1 cellular context compared by ENCODE assay signal in the genomic region with DNA sequence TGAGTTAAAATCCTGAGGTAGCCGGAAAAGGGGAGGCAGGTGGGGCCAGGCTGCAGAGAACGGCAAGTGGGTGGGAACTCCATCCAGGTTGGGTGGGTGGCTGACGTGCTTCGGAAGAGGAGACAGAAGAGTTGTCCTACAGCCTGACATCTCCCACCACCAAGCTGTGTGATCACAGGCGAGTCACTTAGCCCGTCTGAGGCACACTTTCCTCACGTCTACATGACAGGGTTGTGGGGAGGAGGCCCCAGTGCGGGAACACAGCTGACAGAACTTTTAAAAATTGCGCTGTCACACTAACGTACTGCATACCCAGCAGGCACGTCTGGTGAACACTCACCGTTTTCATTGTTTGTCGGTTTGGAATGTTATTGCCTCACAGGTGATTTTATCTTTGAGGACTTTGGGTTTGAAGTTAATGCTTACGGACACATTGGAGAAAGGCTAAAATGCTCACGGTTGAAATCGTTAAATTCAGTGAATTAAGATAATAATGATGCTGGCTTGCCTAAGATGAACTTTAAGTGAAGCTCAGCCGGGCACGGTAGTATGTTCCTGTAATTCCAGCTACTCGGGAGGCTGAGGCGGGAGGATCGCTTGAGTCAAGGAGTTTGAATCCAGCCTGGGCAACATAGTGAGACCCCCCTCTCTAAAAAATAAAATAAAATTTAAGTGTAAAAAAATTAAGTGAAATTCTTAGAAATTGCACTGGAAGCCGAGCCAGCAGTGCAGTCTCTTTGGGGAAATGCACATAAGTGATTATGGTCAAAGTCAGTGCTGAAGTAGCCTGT.
A peak's percentile ranks its signal among the peaks of the same experiment; 100 is the strongest.
TF ChIP-seq lines count a peak whose summit lies in the region.

No MANE protein-coding gene starts in this region.

TF ChIP-seq in K562, 482 proteins besides CTCF, POLR2A, EP300 and RAD21 (continued from another document):
- TF ChIP-seq, protein P1, sequence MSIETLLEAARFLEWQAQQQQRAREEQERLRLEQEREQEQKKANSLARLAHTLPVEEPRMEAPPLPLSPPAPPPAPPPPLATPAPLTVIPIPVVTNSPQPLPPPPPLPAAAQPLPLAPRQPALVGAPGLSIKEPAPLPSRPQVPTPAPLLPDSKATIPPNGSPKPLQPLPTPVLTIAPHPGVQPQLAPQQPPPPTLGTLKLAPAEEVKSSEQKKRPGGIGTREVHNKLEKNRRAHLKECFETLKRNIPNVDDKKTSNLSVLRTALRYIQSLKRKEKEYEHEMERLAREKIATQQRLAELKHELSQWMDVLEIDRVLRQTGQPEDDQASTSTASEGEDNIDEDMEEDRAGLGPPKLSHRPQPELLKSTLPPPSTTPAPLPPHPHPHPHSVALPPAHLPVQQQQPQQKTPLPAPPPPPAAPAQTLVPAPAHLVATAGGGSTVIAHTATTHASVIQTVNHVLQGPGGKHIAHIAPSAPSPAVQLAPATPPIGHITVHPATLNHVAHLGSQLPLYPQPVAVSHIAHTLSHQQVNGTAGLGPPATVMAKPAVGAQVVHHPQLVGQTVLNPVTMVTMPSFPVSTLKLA (conservative IDR thresholded peaks at IDR 0.05): 0 out of 4 replicates have a peak, but pooled peaks have one; percentile 15 to 42
- TF ChIP-seq, protein P2, sequence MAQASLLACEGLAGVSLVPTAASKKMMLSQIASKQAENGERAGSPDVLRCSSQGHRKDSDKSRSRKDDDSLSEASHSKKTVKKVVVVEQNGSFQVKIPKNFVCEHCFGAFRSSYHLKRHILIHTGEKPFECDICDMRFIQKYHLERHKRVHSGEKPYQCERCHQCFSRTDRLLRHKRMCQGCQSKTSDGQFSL (CRISPR knock-in tag; IDR thresholded peaks at IDR 0.05): no peak
- TF ChIP-seq, protein P2 (tag; IDR thresholded peaks at IDR 0.05): no peak
- TF ChIP-seq MAFK (IDR thresholded peaks at IDR 0.05; ENCODE audit: low read length) (peak; percentile 43; the same call in 1 of the 2 replicates), ERF (CRISPR knock-in tag; IDR thresholded peaks at IDR 0.05) (no peak), ZFP36 (IDR thresholded peaks at IDR 0.05; ENCODE audit: low read depth, low read length, partially characterized antibody) (peak; percentile 45), TCF3 (CRISPR knock-in tag; IDR thresholded peaks at IDR 0.05) (0 out of 2 replicates have a peak, but pooled peaks have one; percentile 13), ARHGAP35 (IDR thresholded peaks at IDR 0.05; ENCODE audit: partially characterized antibody) (peak; percentile 12), ZNF146 (CRISPR knock-in tag; IDR thresholded peaks at IDR 0.05; ENCODE audit: unreplicated experiment) (no peak), DIDO1 (tag; IDR thresholded peaks at IDR 0.05; ENCODE audit: low read depth) (no peak), FOXM1 (IDR thresholded peaks at IDR 0.05; ENCODE audit: low read depth) (peak; percentile 74), FOXM1 (CRISPR knock-in tag; IDR thresholded peaks at IDR 0.05; ENCODE audit: low read depth) (no peak), MEIS2 (IDR thresholded peaks at IDR 0.05; ENCODE audit: partially characterized antibody) (peak; percentile 43), SMARCE1 (IDR thresholded peaks at IDR 0.05) (0 out of 2 replicates have a peak, but pooled peaks have one; percentile 19), MCM5 (IDR thresholded peaks at IDR 0.05; ENCODE audit: low read depth) (no peak), CEBPG (CRISPR knock-in tag; IDR thresholded peaks at IDR 0.05) (peak; percentile 42; the same call in 1 of the 2 replicates), CEBPG (tag; conservative IDR thresholded peaks at IDR 0.05 in 1 of 2, IDR thresholded peaks at IDR 0.05 in 1 of 2) (peak in 1 of 2 experiments; percentile 39; a peak in 2 of 4 replicates), BDP1 (IDR thresholded peaks at IDR 0.05; ENCODE audit: insufficient read depth, insufficient read length) (no peak), GATAD2B (IDR thresholded peaks at IDR 0.05; ENCODE audit: borderline replicate concordance) (no peak), SMARCA4 (IDR thresholded peaks at IDR 0.05) (peak; percentile 45; the same call in 1 of the 2 replicates), ZEB2 (IDR thresholded peaks at IDR 0.05) (0 out of 2 replicates have a peak, but pooled peaks have one; percentile 35), ZNF121 (CRISPR knock-in tag; conservative IDR thresholded peaks at IDR 0.05) (peak; percentile 67), SOX6 (IDR thresholded peaks at IDR 0.05) (peak; percentile 67; the same call in 1 of the 2 replicates), TBP (optimal IDR thresholded peaks at IDR 0.05; ENCODE audit: low read depth, low read length) (peak; percentile 9), SMAD1 (IDR thresholded peaks at IDR 0.05; ENCODE audit: low read depth, low read length, partially characterized antibody) (no peak), ATF1 (CRISPR knock-in tag; IDR thresholded peaks at IDR 0.05) (no peak), ATF1 (tag; IDR thresholded peaks at IDR 0.05) (peak; percentile 39; the same call in 1 of the 2 replicates)
- TF ChIP-seq, protein P3, sequence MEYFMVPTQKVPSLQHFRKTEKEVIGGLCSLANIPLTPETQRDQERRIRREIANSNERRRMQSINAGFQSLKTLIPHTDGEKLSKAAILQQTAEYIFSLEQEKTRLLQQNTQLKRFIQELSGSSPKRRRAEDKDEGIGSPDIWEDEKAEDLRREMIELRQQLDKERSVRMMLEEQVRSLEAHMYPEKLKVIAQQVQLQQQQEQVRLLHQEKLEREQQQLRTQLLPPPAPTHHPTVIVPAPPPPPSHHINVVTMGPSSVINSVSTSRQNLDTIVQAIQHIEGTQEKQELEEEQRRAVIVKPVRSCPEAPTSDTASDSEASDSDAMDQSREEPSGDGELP (CRISPR knock-in tag; IDR thresholded peaks at IDR 0.05; ENCODE audit: borderline replicate concordance): peak; percentile 78; the same call in 1 of the 2 replicates
- TF ChIP-seq, protein P4, sequence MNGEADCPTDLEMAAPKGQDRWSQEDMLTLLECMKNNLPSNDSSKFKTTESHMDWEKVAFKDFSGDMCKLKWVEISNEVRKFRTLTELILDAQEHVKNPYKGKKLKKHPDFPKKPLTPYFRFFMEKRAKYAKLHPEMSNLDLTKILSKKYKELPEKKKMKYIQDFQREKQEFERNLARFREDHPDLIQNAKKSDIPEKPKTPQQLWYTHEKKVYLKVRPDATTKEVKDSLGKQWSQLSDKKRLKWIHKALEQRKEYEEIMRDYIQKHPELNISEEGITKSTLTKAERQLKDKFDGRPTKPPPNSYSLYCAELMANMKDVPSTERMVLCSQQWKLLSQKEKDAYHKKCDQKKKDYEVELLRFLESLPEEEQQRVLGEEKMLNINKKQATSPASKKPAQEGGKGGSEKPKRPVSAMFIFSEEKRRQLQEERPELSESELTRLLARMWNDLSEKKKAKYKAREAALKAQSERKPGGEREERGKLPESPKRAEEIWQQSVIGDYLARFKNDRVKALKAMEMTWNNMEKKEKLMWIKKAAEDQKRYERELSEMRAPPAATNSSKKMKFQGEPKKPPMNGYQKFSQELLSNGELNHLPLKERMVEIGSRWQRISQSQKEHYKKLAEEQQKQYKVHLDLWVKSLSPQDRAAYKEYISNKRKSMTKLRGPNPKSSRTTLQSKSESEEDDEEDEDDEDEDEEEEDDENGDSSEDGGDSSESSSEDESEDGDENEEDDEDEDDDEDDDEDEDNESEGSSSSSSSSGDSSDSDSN (IDR thresholded peaks at IDR 0.05; ENCODE audit: borderline replicate concordance in 1 of 2, low read depth in 2 of 2, low read length in 2 of 2): no peak
- TF ChIP-seq, protein P5, sequence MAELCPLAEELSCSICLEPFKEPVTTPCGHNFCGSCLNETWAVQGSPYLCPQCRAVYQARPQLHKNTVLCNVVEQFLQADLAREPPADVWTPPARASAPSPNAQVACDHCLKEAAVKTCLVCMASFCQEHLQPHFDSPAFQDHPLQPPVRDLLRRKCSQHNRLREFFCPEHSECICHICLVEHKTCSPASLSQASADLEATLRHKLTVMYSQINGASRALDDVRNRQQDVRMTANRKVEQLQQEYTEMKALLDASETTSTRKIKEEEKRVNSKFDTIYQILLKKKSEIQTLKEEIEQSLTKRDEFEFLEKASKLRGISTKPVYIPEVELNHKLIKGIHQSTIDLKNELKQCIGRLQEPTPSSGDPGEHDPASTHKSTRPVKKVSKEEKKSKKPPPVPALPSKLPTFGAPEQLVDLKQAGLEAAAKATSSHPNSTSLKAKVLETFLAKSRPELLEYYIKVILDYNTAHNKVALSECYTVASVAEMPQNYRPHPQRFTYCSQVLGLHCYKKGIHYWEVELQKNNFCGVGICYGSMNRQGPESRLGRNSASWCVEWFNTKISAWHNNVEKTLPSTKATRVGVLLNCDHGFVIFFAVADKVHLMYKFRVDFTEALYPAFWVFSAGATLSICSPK (IDR thresholded peaks at IDR 0.05; ENCODE audit: borderline replicate concordance): no peak
- TF ChIP-seq, protein P6, sequence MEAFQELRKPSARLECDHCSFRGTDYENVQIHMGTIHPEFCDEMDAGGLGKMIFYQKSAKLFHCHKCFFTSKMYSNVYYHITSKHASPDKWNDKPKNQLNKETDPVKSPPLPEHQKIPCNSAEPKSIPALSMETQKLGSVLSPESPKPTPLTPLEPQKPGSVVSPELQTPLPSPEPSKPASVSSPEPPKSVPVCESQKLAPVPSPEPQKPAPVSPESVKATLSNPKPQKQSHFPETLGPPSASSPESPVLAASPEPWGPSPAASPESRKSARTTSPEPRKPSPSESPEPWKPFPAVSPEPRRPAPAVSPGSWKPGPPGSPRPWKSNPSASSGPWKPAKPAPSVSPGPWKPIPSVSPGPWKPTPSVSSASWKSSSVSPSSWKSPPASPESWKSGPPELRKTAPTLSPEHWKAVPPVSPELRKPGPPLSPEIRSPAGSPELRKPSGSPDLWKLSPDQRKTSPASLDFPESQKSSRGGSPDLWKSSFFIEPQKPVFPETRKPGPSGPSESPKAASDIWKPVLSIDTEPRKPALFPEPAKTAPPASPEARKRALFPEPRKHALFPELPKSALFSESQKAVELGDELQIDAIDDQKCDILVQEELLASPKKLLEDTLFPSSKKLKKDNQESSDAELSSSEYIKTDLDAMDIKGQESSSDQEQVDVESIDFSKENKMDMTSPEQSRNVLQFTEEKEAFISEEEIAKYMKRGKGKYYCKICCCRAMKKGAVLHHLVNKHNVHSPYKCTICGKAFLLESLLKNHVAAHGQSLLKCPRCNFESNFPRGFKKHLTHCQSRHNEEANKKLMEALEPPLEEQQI (IDR thresholded peaks at IDR 0.05): no peak
